1 cellular context compared by ENCODE assay signal in genomic region chr7:2665359-2665791, GRCh38.
A peak's percentile ranks its signal among the peaks of the same experiment; 100 is the strongest.
TF ChIP-seq lines count a peak whose summit lies in the region.

No MANE protein-coding gene starts in this region.

TF ChIP-seq in WTC11, 78 proteins besides CTCF, POLR2A, EP300 and RAD21 (continued from another document):
- TF ChIP-seq ZSCAN18 (CRISPR knock-in tag; IDR thresholded peaks at IDR 0.05) (no peak), SP1 (CRISPR knock-in tag; conservative IDR thresholded peaks at IDR 0.05) (peak; percentile 56; the same call in 1 of the 2 replicates), FOXP1 (CRISPR knock-in tag; IDR thresholded peaks at IDR 0.05; ENCODE audit: borderline replicate concordance) (0 out of 2 replicates have a peak, but pooled peaks have one; percentile 21)
